8 cellular contexts compared by ENCODE assay signal in the genomic region with DNA sequence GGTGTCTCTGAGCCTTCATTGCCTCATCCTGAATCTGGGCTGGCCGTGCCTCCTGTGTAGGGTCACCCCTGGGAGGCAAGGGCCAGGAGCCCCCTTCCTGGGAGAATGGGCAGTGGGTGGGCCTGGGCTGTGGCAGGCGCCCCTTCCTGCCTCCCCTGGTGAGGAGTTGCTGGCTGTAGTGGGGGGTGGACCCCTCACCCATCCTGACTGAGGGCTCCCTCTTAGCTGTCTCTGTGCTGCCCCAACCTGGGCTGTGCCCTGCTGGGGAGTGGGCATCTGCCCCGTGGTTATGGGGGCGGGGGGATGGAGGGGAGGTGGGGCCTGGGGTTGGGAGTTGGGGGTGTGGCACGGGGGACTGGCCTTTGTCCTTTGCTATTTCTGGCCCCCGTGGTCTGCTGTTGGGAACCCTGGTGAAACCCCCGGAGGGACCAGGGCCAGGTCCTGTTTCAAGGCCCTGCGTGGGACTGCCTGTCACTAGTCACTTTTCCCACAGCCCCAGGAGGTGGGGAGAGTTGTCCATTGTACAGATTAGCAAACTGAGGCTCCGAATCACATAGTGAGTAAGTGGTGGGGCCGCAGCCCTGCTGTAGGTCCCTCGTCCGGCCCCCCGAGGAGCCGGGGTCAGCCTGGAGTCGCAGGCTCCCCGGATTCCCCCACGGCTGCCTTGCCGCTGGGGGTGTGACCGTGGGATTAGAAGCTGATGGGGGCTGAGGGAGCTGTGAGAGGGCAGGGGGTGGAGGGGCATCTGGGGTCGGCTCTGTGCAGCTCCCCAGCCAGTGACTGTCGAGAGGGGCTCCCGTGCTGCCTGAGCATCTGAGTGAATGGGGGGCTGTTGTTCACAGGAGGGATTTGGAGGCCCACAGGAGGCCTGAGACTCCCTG. TPM values are rescaled to one million over a fixed set of nuclear protein-coding genes. Genes with fewer than 3 reads are reported as not detected.
DNase-seq lines count a peak whose midpoint lies in the region; ATAC-seq, FAIRE-seq and TF ChIP-seq lines count a peak whose summit lies in the region.

No MANE protein-coding gene starts in this region.

- no peaks in the 10 kb centered on the region for H3K9me3 Mint-ChIP-seq in activated T-cell treated with anti-CD3 and anti-CD28 coated beads, Interleukin-2, amount 50 U/mL, for 4 hours

- no peaks in the 10 kb centered on the region; a peak in 1 of 5 replicates for H3K27me3 ChIP-seq in K562 (ENCODE audit: control insufficient read depth in 2 of 2, insufficient read depth in 2 of 2, low read length in 2 of 2)
- no peaks in the 10 kb centered on the region for H3K27me3 ChIP-seq in right lobe of liver
- no peaks in the 10 kb centered on the region for H3K27me3 ChIP-seq in thoracic aorta (replicated peaks; ENCODE audit: insufficient read depth)

- no peak for FAIRE-seq in K562 (lab: Jason Lieb, UNC)

- WGBS in K562 (ENCODE audit: insufficient coverage, low coverage, missing lambda C conversion rate): 72% methylated on average over 13 of the region's 22 CpGs
- 20% methylated on average over 1 of the region's 22 CpGs for WGBS in right lobe of liver (ENCODE audit: insufficient coverage, low coverage, low lambda C conversion rate, missing lambda C conversion rate)

- CTCF ChIA-PET in K562 (lab: Yijun Ruan, JAX; ENCODE audit: low intra/inter-chr PET ratio): no interaction called here

- H3K9me1 ChIP-seq in K562 (ENCODE audit: control insufficient read depth, insufficient read depth, low read length): no peaks in the 10 kb centered on the region

- no peak for DNase-seq in activated T-cell treated with anti-CD3 and anti-CD28 coated beads, Interleukin-2, amount 50 U/mL, for 4 hours
- DNase-seq in activated T-cell treated with anti-CD3 and anti-CD28 coated beads for 4 hours (no peak), K562 (ENCODE audit: extremely low read depth in 1 of 4, low spot score in 3 of 4) (no peak), right lobe of liver (no peak), thoracic aorta (ENCODE audit: low spot score) (no peak), head of caudate nucleus (no peak), hepatic stellate cell (ENCODE audit: low spot score) (no peak), NCI-H2107 (lab: John Stamatoyannopoulos, UW) (no peak)

- H3K4me3 Mint-ChIP-seq in activated T-cell treated with anti-CD3 and anti-CD28 coated beads, Interleukin-2, amount 50 U/mL, for 4 hours: peak overlapping the region; percentile 91

- no peak for TF ChIP-seq EP300 in K562 (IDR thresholded peaks at IDR 0.05; ENCODE audit: low read length)

- in situ Hi-C loops in K562 (cut with MboI): no loop called here

- no peak overlapping the region for H3K4me2 ChIP-seq in K562 (ENCODE audit: insufficient read depth, low read length)

- no peaks in the 10 kb centered on the region; the same call in 2 of the 3 replicates for H3K79me2 ChIP-seq in K562 (ENCODE audit: control insufficient read depth, insufficient read depth, low read length)

- H3K27me3 Mint-ChIP-seq in activated T-cell treated with anti-CD3 and anti-CD28 coated beads, Interleukin-2, amount 50 U/mL, for 4 hours (ENCODE audit: low read depth): no peaks in the 10 kb centered on the region

- H3K4me1 ChIP-seq in K562 (replicated peaks in 1 of 2; ENCODE audit: control insufficient read depth in 2 of 2, insufficient read depth in 2 of 2, low read length in 2 of 2) (peaks cover 18 to 81% of the 10 kb centered on the region in 2 experiments), right lobe of liver (peaks cover 0 to 70% (median 44%) of the 10 kb centered on the region in 4 donors), thoracic aorta (ENCODE audit: control insufficient read depth in 1 of 2, low read depth in 2 of 2) (peaks cover 60 to 73% of the 10 kb centered on the region in 2 donors)

- H3K36me3 ChIP-seq in K562 (ENCODE audit: control insufficient read depth, insufficient read depth, low read length) (no peaks in the 10 kb centered on the region), right lobe of liver (no peaks in the 10 kb centered on the region), thoracic aorta (no peaks in the 10 kb centered on the region)

- TF ChIP-seq POLR2A in K562 (conservative IDR thresholded peaks at IDR 0.05): no peak
- no peak for TF ChIP-seq POLR2A in right lobe of liver (IDR thresholded peaks at IDR 0.05)

- H3K27ac ChIP-seq in K562 (ENCODE audit: extremely low read depth, low read depth, low read length): no peak overlapping the region
- peak overlapping the region; percentile 82 to 93 (median 88) for H3K27ac ChIP-seq in right lobe of liver
- H3K27ac ChIP-seq in thoracic aorta: peak overlapping the region; percentile 52 to 94

- H3K36me3 Mint-ChIP-seq in activated T-cell treated with anti-CD3 and anti-CD28 coated beads, Interleukin-2, amount 50 U/mL, for 4 hours (ENCODE audit: insufficient read depth): no peaks in the 10 kb centered on the region

- H2AFZ ChIP-seq in K562 (ENCODE audit: low read depth, low read length): no peak overlapping the region

- H3K4me3 ChIP-seq in K562 (no peak overlapping the region), right lobe of liver (peak overlapping the region in 2 of 3 donors; percentile 75 to 89), thoracic aorta (peak overlapping the region; percentile 87)

- peaks cover 23% of the 10 kb centered on the region for H3K4me1 Mint-ChIP-seq in activated T-cell treated with anti-CD3 and anti-CD28 coated beads, Interleukin-2, amount 50 U/mL, for 4 hours (ENCODE audit: low read depth)

- intact Hi-C loops in K562 (cut with micrococcal nuclease): no loop called here
- intact Hi-C loops in right lobe of liver (cut with DNase I): no loop called here
- intact Hi-C loops in head of caudate nucleus (cut with DNase I): loop anchor here (10.0 kb wide), 1 partner anchor 80 kb away; a partner anchor contains a TSS

- no peak for TF ChIP-seq RAD21 in K562 (CRISPR knock-in tag; conservative IDR thresholded peaks at IDR 0.05 in 1 of 2, IDR thresholded peaks at IDR 0.05 in 1 of 2)

- ATAC-seq in activated T-cell treated with anti-CD3 and anti-CD28 coated beads, Interleukin-2, amount 50 U/mL, for 4 hours: no peak
- ATAC-seq in K562 (no peak), right lobe of liver (no peak), thoracic aorta (ENCODE audit: insufficient number of reproducible peaks, low FRiP score, low read depth) (no peak)

- peaks cover 15% of the 10 kb centered on the region for H4K20me1 ChIP-seq in K562 (replicated peaks; ENCODE audit: control insufficient read depth, insufficient read depth, low read length)

- no TSS peak for BruUV-seq in K562 (replicated peaks; lab: Mats Ljungman, UMichigan)

- POLR2A ChIA-PET in K562 (lab: Yijun Ruan, JAX): interaction anchor here (0.6 to 2.3 kb wide), 5 partner anchors 8 to 76 kb away, joined by 3 to 6 read pairs (median 3); a partner anchor contains a TSS

- H3K9ac ChIP-seq in K562 (ENCODE audit: insufficient read depth in 1 of 2, low read depth in 2 of 2, low read length in 2 of 2): peak overlapping the region in 1 of 2 experiments; percentile 37; a peak in 1 of 4 replicates

- no peaks in the 10 kb centered on the region for H3K9me3 ChIP-seq in K562 (replicated peaks; ENCODE audit: control insufficient read depth, insufficient read depth, low read depth, low read length)
- no peaks in the 10 kb centered on the region for H3K9me3 ChIP-seq in right lobe of liver
- H3K9me3 ChIP-seq in thoracic aorta: no peaks in the 10 kb centered on the region

- TF ChIP-seq CTCF in K562 (IDR thresholded peaks at IDR 0.05 in 2 of 3, conservative IDR thresholded peaks at IDR 0.05 in 1 of 3; ENCODE audit: insufficient read depth in 2 of 3, low read depth in 1 of 3, low read length in 3 of 3): no peak
- no peak for TF ChIP-seq CTCF in right lobe of liver (IDR thresholded peaks at IDR 0.05)
- no peak for TF ChIP-seq CTCF in thoracic aorta (IDR thresholded peaks at IDR 0.05)

RNA-seq across cellular contexts. Expression of a gene that starts 2.7 kb away (rescaled TPM):
- total RNA-seq in activated T-cell treated with anti-CD3 and anti-CD28 coated beads, Interleukin-2, amount 50 U/mL, for 4 hours: 10 to 100 TPM; 13.4 to 17.3 (median 15.2) TPM
- total RNA-seq in K562 (2011; cell fraction: chromatin; rRNA removed; ENCODE audit: low replicate concordance): 4.3 and 18.5 TPM in 2 replicates
- 13.6 and 17.2 TPM in 2 replicates for total RNA-seq in K562 (2011; cell fraction: nucleolus; rRNA removed)
- 8.4 and 9.7 TPM in 2 replicates for total RNA-seq in K562 (2011; cell fraction: nucleoplasm; rRNA removed)
- total RNA-seq in K562 (2014; rRNA removed): 1.4 and 1.5 TPM in 2 replicates
- total RNA-seq in K562 (2014; rRNA removed; fragmentation: Illumina TruSeq; extraction: Trizol): 0.06 and 0.11 TPM in 2 replicates
- total RNA-seq in K562 (2015; rRNA removed; fragmentation: Illumina TruSeq; extraction: Trizol): 0.62 and 0.79 TPM in 2 replicates
- 4.9 and 5.5 TPM in 2 replicates for total RNA-seq in K562 (2021)
- 1.7 and 4.5 TPM in 2 replicates for polyA plus RNA-seq in K562 (2011; rRNA removed)
- polyA plus RNA-seq in K562 (2011; cell fraction: cytosol; rRNA removed): 2.7 and 5.1 TPM in 2 replicates
- polyA plus RNA-seq in K562 (2011; cell fraction: nucleus; rRNA removed): 13.6 and 13.8 TPM in 2 replicates
- 3.5 and 7.4 TPM in 2 replicates for polyA plus RNA-seq in K562 (2012)
- polyA plus RNA-seq in K562 (2014; fragmentation: Illumina TruSeq; extraction: Trizol): 1.1 and 2.0 TPM in 2 replicates
- under 1 TPM; 0.01 to 0.04 TPM for polyA plus RNA-seq in K562 (2014; fragmentation: Nextera tagmentation; extraction: Ambion mirVana)
- 1.1 and 1.9 TPM in 2 replicates for polyA plus RNA-seq in K562 (2014; rRNA removed)
- 0.96 and 1.1 TPM in 2 replicates for polyA minus RNA-seq in K562 (2011; rRNA and poly(A)+ RNA removed)
- polyA minus RNA-seq in K562 (2011; cell fraction: cytosol; rRNA and poly(A)+ RNA removed): 5.5 and 6.6 TPM in 2 replicates
- 5.7 and 5.9 TPM in 2 replicates for polyA minus RNA-seq in K562 (2011; cell fraction: nucleus; rRNA and poly(A)+ RNA removed)
- 10 to 100 TPM; 10.3 to 59.3 (median 37.6) TPM for total RNA-seq in right lobe of liver
- 10 to 100 TPM; 58.6 to 69.3 TPM for total RNA-seq in thoracic aorta

RNA-seq across cellular contexts. Expression of a gene that starts 53.5 kb away (rescaled TPM):
- under 1 TPM in 1 of 3 donors, not detected in 2; 0.03 TPM for total RNA-seq in activated T-cell treated with anti-CD3 and anti-CD28 coated beads, Interleukin-2, amount 50 U/mL, for 4 hours
- total RNA-seq in K562 (2011; cell fraction: chromatin; rRNA removed; ENCODE audit: low replicate concordance): 0.07 and 0.12 TPM in 2 replicates
- 0.17 TPM in 1 of 2 replicates, not detected in the other for total RNA-seq in K562 (2011; cell fraction: nucleolus; rRNA removed)
- total RNA-seq in K562 (2011; cell fraction: nucleoplasm; rRNA removed): 0.07 and 0.08 TPM in 2 replicates
- not detected in 2 replicates for total RNA-seq in K562 (2014; rRNA removed)
- not detected in 2 replicates for total RNA-seq in K562 (2014; rRNA removed; fragmentation: Illumina TruSeq; extraction: Trizol)
- not detected in 2 replicates for total RNA-seq in K562 (2015; rRNA removed; fragmentation: Illumina TruSeq; extraction: Trizol)
- total RNA-seq in K562 (2021): not detected in 2 replicates
- not detected in 2 replicates for polyA plus RNA-seq in K562 (2011; rRNA removed)
- not detected in 2 replicates for polyA plus RNA-seq in K562 (2011; cell fraction: cytosol; rRNA removed)
- not detected in 2 replicates for polyA plus RNA-seq in K562 (2011; cell fraction: nucleus; rRNA removed)
- 0.04 and 0.08 TPM in 2 replicates for polyA plus RNA-seq in K562 (2012)
- not detected in 2 replicates for polyA plus RNA-seq in K562 (2014; fragmentation: Illumina TruSeq; extraction: Trizol)
- not detected for polyA plus RNA-seq in K562 (2014; fragmentation: Nextera tagmentation; extraction: Ambion mirVana)
- polyA plus RNA-seq in K562 (2014; rRNA removed): not detected in 2 replicates
- 0.04 TPM in 1 of 2 replicates, not detected in the other for polyA minus RNA-seq in K562 (2011; rRNA and poly(A)+ RNA removed)
- not detected in 2 replicates for polyA minus RNA-seq in K562 (2011; cell fraction: cytosol; rRNA and poly(A)+ RNA removed)
- polyA minus RNA-seq in K562 (2011; cell fraction: nucleus; rRNA and poly(A)+ RNA removed): not detected in 2 replicates
- total RNA-seq in right lobe of liver: 1 to 10 TPM in 4 of 6 experiments, under 1 TPM in 1, not detected in 1; 0.42 to 5.8 (median 1.4) TPM
- 1 to 10 TPM; 1.4 to 3.7 TPM for total RNA-seq in thoracic aorta
